In genomic region chr18:48946329-48946835, GRCh38 we compare ENCODE assay signal across 8 cellular contexts. TPM values are rescaled to one million over a fixed set of nuclear protein-coding genes. Genes with fewer than 3 reads are reported as not detected.
DNase-seq lines count a peak whose midpoint lies in the region; ATAC-seq and TF ChIP-seq lines count a peak whose summit lies in the region.

No MANE protein-coding gene starts in this region.

- no peaks in the 10 kb centered on the region for H3K9me3 Mint-ChIP-seq in IgD-negative memory B cell

- peak overlapping the region; percentile 86 for H3K27ac ChIP-seq in C4-2B
- peak overlapping the region; percentile 73 to 97 (median 91) for H3K27ac ChIP-seq in right lobe of liver

- TF ChIP-seq CTCF in C4-2B (conservative IDR thresholded peaks at IDR 0.05) (no peak), right lobe of liver (IDR thresholded peaks at IDR 0.05) (no peak)

- intact Hi-C loops in right lobe of liver (cut with DNase I) (loop anchor here in 1 of 2 donors (10.0 kb wide), 1 partner anchor 162 kb away; no protein-coding TSS in a partner anchor), sciatic nerve (cut with DNase I) (loop anchor here (10.0 kb wide), 1 partner anchor 162 kb away; no protein-coding TSS in a partner anchor)

- H3K36me3 ChIP-seq in adipocyte (ENCODE audit: control insufficient read depth, insufficient read depth, low read length, severe bottlenecking) (peaks cover 26% of the 10 kb centered on the region), right lobe of liver (peaks cover 0 to 4% (median under 1%) of the 10 kb centered on the region in 4 donors)

- H3K27me3 ChIP-seq in adipocyte (replicated peaks; ENCODE audit: control insufficient read depth, insufficient read depth, low read length) (no peaks in the 10 kb centered on the region), right lobe of liver (no peaks in the 10 kb centered on the region)

- H3K27ac Mint-ChIP-seq in IgD-negative memory B cell = no peak overlapping the region

- peak overlapping the region; percentile 83 to 100 (median 93) for H3K4me3 Mint-ChIP-seq in IgD-negative memory B cell

- H3K4me1 ChIP-seq in adipocyte (ENCODE audit: control insufficient read depth, insufficient read depth, low read length) = peaks cover 60% of the 10 kb centered on the region
- peaks cover 0 to 66% (median 27%) of the 10 kb centered on the region in 4 donors for H3K4me1 ChIP-seq in right lobe of liver

- no peaks in the 10 kb centered on the region for H3K36me3 Mint-ChIP-seq in IgD-negative memory B cell

- H3K9me3 ChIP-seq in adipocyte (ENCODE audit: control insufficient read depth, low read length) (no peaks in the 10 kb centered on the region), right lobe of liver (no peaks in the 10 kb centered on the region)

- 15% methylated on average over 5 of the region's 8 CpGs for WGBS in right lobe of liver (ENCODE audit: insufficient coverage, low coverage, low lambda C conversion rate, missing lambda C conversion rate)

- peaks cover 37 to 49% (median 45%) of the 10 kb centered on the region in 3 donors for H3K4me1 Mint-ChIP-seq in IgD-negative memory B cell

- peaks cover 2% of the 10 kb centered on the region for H3K27me3 Mint-ChIP-seq in IgD-negative memory B cell

- DNase-seq in adipocyte (ENCODE audit: low read depth) (peak; percentile 54), right lobe of liver (no peak), SKM-1 treated with dmso at 0.1 percent for 144 hours (lab: John Stamatoyannopoulos, UW; ENCODE audit: unreplicated experiment) (no peak), sciatic nerve (ENCODE audit: low spot score) (no peak)

- peak; percentile 23 for TF ChIP-seq POLR2A in right lobe of liver (IDR thresholded peaks at IDR 0.05)

- peak overlapping the region; percentile 91 for H3K9ac ChIP-seq in adipocyte (ENCODE audit: low read length)

- H3K4me3 ChIP-seq in adipocyte (ENCODE audit: low read length) (peak overlapping the region; percentile 91), right lobe of liver (peak overlapping the region; percentile 77 to 92 (median 79))

- ATAC-seq in right lobe of liver = peak; percentile 7 to 46 (median 22)
- no peak for ATAC-seq in HG03135 (IDR thresholded peaks at IDR 0.05; ENCODE audit: unreplicated experiment)
- ATAC-seq in GM18907 (IDR thresholded peaks at IDR 0.05; ENCODE audit: unreplicated experiment) = no peak
- ATAC-seq in sciatic nerve = no peak

RNA-seq across cellular contexts. Expression of gene SMAD7, which starts 4.4 kb away (rescaled TPM):
- 0.48 TPM for polyA plus RNA-seq in IgD-negative memory B cell
- 10 to 100 TPM in 4 of 6 experiments, 1 to 10 TPM in 2; 8.2 to 13.5 (median 11.0) TPM for total RNA-seq in right lobe of liver
- total RNA-seq in sciatic nerve = 44.0 TPM

Comparison
In these comparisons a context has a peak if more than half of its experiments do, and no peak if none do; other contexts are left out.
1. ATAC-seq: peak in right lobe of liver (4 of 4); none in HG03135 (single experiment), GM18907 (single experiment) and sciatic nerve (single experiment).